In the genomic region with DNA sequence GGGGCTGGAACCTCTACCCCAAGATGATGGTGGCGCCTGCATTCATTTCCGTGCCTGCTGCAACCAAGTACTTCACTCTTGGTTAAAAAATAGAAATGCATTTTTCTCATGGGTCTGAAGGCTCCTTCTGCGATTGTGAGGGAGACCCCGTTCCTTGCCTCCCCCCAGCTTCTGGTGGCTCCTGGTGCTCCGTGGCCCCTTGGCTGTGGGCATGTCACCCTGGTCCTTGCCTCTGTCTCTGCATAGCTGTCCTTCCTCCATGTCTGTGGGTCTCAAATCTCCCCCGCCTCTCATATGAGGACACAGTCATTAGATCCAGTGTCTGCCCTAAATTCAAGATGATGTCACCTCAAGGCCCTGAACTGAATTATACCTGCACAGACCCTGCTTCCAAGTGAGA, we compare ENCODE assay signal across 21 cellular contexts.
A peak's percentile ranks its signal among the peaks of the same experiment; 100 is the strongest.
DNase-seq lines count a peak whose midpoint lies in the region; FAIRE-seq and TF ChIP-seq lines count a peak whose summit lies in the region.
"Had no signal": no experiment of that assay in that cellular context is flagged by ENCODE, and none has a peak within 500 bp of the region (broad histone marks: within the 10 kb centered on the region; RNA-seq: fewer than 3 reads in every experiment).

No MANE protein-coding gene starts in this region.

- H2BK15ac ChIP-seq in H1 (ENCODE audit: low read length): no peak overlapping the region

- no peaks in the 10 kb centered on the region for H3K9me3 Mint-ChIP-seq in activated CD4-positive, alpha-beta T cell treated with anti-CD3 and anti-CD28 coated beads, Interleukin-2, amount 10 ng/mL, durations not matched to agents 7 days and 5 days

- no peaks in the 10 kb centered on the region for H3K23me2 ChIP-seq in H1 (ENCODE audit: low read depth, low read length)

- H3K4ac ChIP-seq in H1 (replicated peaks; ENCODE audit: insufficient read length, low read depth, low read length): no peak overlapping the region

- H2BK120ac ChIP-seq in H1 (replicated peaks; ENCODE audit: low read depth, low read length): no peak overlapping the region

- CTCF ChIA-PET in activated CD4-positive, alpha-beta T cell treated with anti-CD3 and anti-CD28 coated beads, Interleukin-2, amount 10 ng/mL, durations not matched to agents 7 days and 5 days (lab: Charles Lee): no interaction called here
- CTCF ChIA-PET in H1 (lab: Charles Lee; ENCODE audit: partially characterized antibody): no interaction called here

- peak; percentile 3 for DNase-seq in activated CD4-positive, alpha-beta T cell treated with anti-CD3 and anti-CD28 coated beads, Interleukin-2, amount 10 ng/mL, durations not matched to agents 7 days and 5 days
- DNase-seq in activated CD4-positive, alpha-beta T cell treated with anti-CD3 and anti-CD28 coated beads for 1 hour: no peak
- DNase-seq in H1 (ENCODE audit: low read depth in 1 of 2, low spot score in 2 of 2): no peak
- DNase-seq in mesenteric fat pad (ENCODE audit: low spot score): peak; percentile 53
- no peak for DNase-seq in NCI-H526 (lab: John Stamatoyannopoulos, UW)
- DNase-seq in NCI-H1105 treated with DMSO at 0.1 percent for 48 hours (lab: John Stamatoyannopoulos, UW): no peak
- DNase-seq: Caco-2; CD4-positive, CD25-positive, alpha-beta regulatory T cell; CD8-positive, alpha-beta T cell; DMS153; DND-41; GOT3; H7; HCEC 1CT had no signal

- TF ChIP-seq CTCF in H1 (IDR thresholded peaks at IDR 0.05; ENCODE audit: control extremely low read depth in 1 of 3, insufficient read depth in 1 of 3, low read depth in 1 of 3, low read length in 3 of 3): no peak

- WGBS in H1 (ENCODE audit: extremely low coverage in 1 of 2, insufficient coverage in 1 of 2, insufficient read length in 1 of 2, insufficient replicate concordance in 2 of 2, low coverage in 1 of 2, low lambda C conversion rate in 2 of 2, missing lambda C conversion rate in 1 of 2), 2 experiments: 88% methylated on average over 5 of the region's 6 CpGs; no CpG with 5 or more reads in 1 of the 2 experiments

- no peak overlapping the region for H2AFZ ChIP-seq in H1 (ENCODE audit: low read length)

- H3K4me2 ChIP-seq in H1 (ENCODE audit: insufficient read depth in 1 of 2, low read depth in 2 of 2, low read length in 2 of 2): no peak overlapping the region
- H3K4me2 ChIP-seq: BLaER1 had no signal

- H3K27ac ChIP-seq in H1 (ENCODE audit: low read depth, low read length): no peak overlapping the region
- H3K27ac ChIP-seq: 22Rv1, BLaER1, C4-2B had no signal

- peaks cover 0 to 4% (median 0%) of the 10 kb centered on the region in 4 experiments; a peak in 1 of 7 replicates for H3K4me1 ChIP-seq in H1 (replicated peaks in 1 of 4; ENCODE audit: control insufficient read depth in 3 of 4, insufficient read depth in 4 of 4, low read length in 3 of 4)
- H3K4me1 ChIP-seq: Caco-2 had no signal

- H3K9ac ChIP-seq in H1 (replicated peaks in 1 of 4; ENCODE audit: extremely low read depth in 1 of 4, low read depth in 3 of 4, low read length in 3 of 4): no peak overlapping the region
- H3K9ac ChIP-seq: BLaER1 had no signal

- H3K79me2 ChIP-seq in H1 (ENCODE audit: control insufficient read depth in 1 of 2, insufficient read depth in 2 of 2, low read length in 2 of 2): no peaks in the 10 kb centered on the region

- no peak overlapping the region for H4K91ac ChIP-seq in H1 (replicated peaks; ENCODE audit: insufficient read length, low read length)

- H2BK5ac ChIP-seq in H1 (ENCODE audit: low read depth, low read length): no peak overlapping the region

- H4K20me1 ChIP-seq in H1 (replicated peaks in 1 of 2; ENCODE audit: control insufficient read depth in 1 of 2, insufficient read depth in 2 of 2, low read length in 2 of 2): no peaks in the 10 kb centered on the region

- no peak overlapping the region for H2BK12ac ChIP-seq in H1 (ENCODE audit: low read depth, low read length)

- no peaks in the 10 kb centered on the region for H3K27me3 ChIP-seq in H1 (replicated peaks in 1 of 4; ENCODE audit: control insufficient read depth in 3 of 4, extremely low read depth in 1 of 4, insufficient read depth in 3 of 4, low read length in 3 of 4)

- POLR2A ChIA-PET in activated CD4-positive, alpha-beta T cell treated with anti-CD3 and anti-CD28 coated beads, Interleukin-2, amount 10 ng/mL, durations not matched to agents 7 days and 5 days (lab: Charles Lee): no interaction called here
- POLR2A ChIA-PET in H1 (lab: Charles Lee; ENCODE audit: partially characterized antibody): no interaction called here

- no peak overlapping the region for H3K56ac ChIP-seq in H1 (replicated peaks; ENCODE audit: insufficient read length, low read depth, low read length)

- H2AK5ac ChIP-seq in H1 (ENCODE audit: low read depth, low read length): no peak overlapping the region

- FAIRE-seq in H1 (lab: Jason Lieb, UNC): no peak
- FAIRE-seq: A204.1, G401.6, GM12892 had no signal

- H3K27me3 Mint-ChIP-seq in activated CD4-positive, alpha-beta T cell treated with anti-CD3 and anti-CD28 coated beads, Interleukin-2, amount 10 ng/mL, durations not matched to agents 7 days and 5 days: no peaks in the 10 kb centered on the region
- H3K27me3 Mint-ChIP-seq: B cell; CD4-positive, CD25-positive, alpha-beta regulatory T cell had no signal

- no peaks in the 10 kb centered on the region for H3K36me3 Mint-ChIP-seq in activated CD4-positive, alpha-beta T cell treated with anti-CD3 and anti-CD28 coated beads, Interleukin-2, amount 10 ng/mL, durations not matched to agents 7 days and 5 days (ENCODE audit: low read depth)
- H3K36me3 Mint-ChIP-seq: CD4-positive, CD25-positive, alpha-beta regulatory T cell; CD8-positive, alpha-beta T cell had no signal

- H3K4me1 Mint-ChIP-seq in activated CD4-positive, alpha-beta T cell treated with anti-CD3 and anti-CD28 coated beads, Interleukin-2, amount 10 ng/mL, durations not matched to agents 7 days and 5 days: no peaks in the 10 kb centered on the region
- H3K4me1 Mint-ChIP-seq: B cell; CD4-positive, CD25-positive, alpha-beta regulatory T cell had no signal

- no peaks in the 10 kb centered on the region for H3K36me3 ChIP-seq in H1 (ENCODE audit: control insufficient read depth in 2 of 4, insufficient read depth in 4 of 4, low read length in 3 of 4)
- H3K36me3 ChIP-seq: BLaER1 had no signal

- H3K9me3 ChIP-seq in H1 (ENCODE audit: insufficient read depth in 2 of 2, low read depth in 1 of 2, low read length in 1 of 2): peaks cover 0 to 4% of the 10 kb centered on the region in 2 experiments; a peak in 2 of 4 replicates
- H3K9me3 ChIP-seq: Caco-2 had no signal

- H3K79me1 ChIP-seq in H1 (ENCODE audit: low read depth, low read length): no peaks in the 10 kb centered on the region

- H4K5ac ChIP-seq in H1 (ENCODE audit: insufficient read length, low read depth, low read length): no peak overlapping the region

- H2BK20ac ChIP-seq in H1 (ENCODE audit: low read length): no peak overlapping the region

- H3K23ac ChIP-seq in H1 (ENCODE audit: insufficient read length): no peak overlapping the region

- no peak for TF ChIP-seq POLR2A in H1 (IDR thresholded peaks at IDR 0.05; ENCODE audit: control extremely low read depth in 1 of 2, low read depth in 2 of 2, low read length in 2 of 2)

- no peak for TF ChIP-seq RAD21 in H1 (IDR thresholded peaks at IDR 0.05 in 1 of 2, conservative IDR thresholded peaks at IDR 0.05 in 1 of 2; ENCODE audit: low read depth in 2 of 2, low read length in 2 of 2)

- H4K8ac ChIP-seq in H1 (ENCODE audit: extremely low read depth, insufficient read depth, low read length): peak overlapping the region; percentile 53; the same call in 1 of the 2 replicates

- H3K14ac ChIP-seq in H1 (ENCODE audit: insufficient read length): no peak overlapping the region

- no peak overlapping the region for H3K27ac Mint-ChIP-seq in activated CD4-positive, alpha-beta T cell treated with anti-CD3 and anti-CD28 coated beads, Interleukin-2, amount 10 ng/mL, durations not matched to agents 7 days and 5 days
- H3K27ac Mint-ChIP-seq: B cell; CD4-positive, CD25-positive, alpha-beta regulatory T cell; CD8-positive, alpha-beta T cell had no signal

- no peak for TF ChIP-seq EP300 in H1 (IDR thresholded peaks at IDR 0.05; ENCODE audit: borderline replicate concordance in 1 of 2, low read depth in 2 of 2, low read length in 2 of 2)

- no peak overlapping the region for H3K4me3 Mint-ChIP-seq in activated CD4-positive, alpha-beta T cell treated with anti-CD3 and anti-CD28 coated beads, Interleukin-2, amount 10 ng/mL, durations not matched to agents 7 days and 5 days
- H3K4me3 Mint-ChIP-seq: B cell; CD4-positive, CD25-positive, alpha-beta regulatory T cell; CD8-positive, alpha-beta T cell had no signal

- H3K4me3 ChIP-seq in H1 (ENCODE audit: extremely low read depth in 1 of 4, insufficient read depth in 2 of 4, low read depth in 3 of 4, low read length in 4 of 4): no peak overlapping the region
- H3K4me3 ChIP-seq: BLaER1 had no signal

- no peak overlapping the region for H3K18ac ChIP-seq in H1 (ENCODE audit: extremely low read depth, low read length)

TF ChIP-seq in H1, 55 proteins besides CTCF, POLR2A, EP300 and RAD21:
- no peak for TF ChIP-seq CBX8 (IDR thresholded peaks at IDR 0.05; ENCODE audit: borderline replicate concordance, low read depth, low read length)
- no peak for TF ChIP-seq RNF2 (IDR thresholded peaks at IDR 0.05; ENCODE audit: borderline replicate concordance, low read depth, low read length, missing control alignments, poor library complexity, severe bottlenecking)
- TF ChIP-seq, protein P1, sequence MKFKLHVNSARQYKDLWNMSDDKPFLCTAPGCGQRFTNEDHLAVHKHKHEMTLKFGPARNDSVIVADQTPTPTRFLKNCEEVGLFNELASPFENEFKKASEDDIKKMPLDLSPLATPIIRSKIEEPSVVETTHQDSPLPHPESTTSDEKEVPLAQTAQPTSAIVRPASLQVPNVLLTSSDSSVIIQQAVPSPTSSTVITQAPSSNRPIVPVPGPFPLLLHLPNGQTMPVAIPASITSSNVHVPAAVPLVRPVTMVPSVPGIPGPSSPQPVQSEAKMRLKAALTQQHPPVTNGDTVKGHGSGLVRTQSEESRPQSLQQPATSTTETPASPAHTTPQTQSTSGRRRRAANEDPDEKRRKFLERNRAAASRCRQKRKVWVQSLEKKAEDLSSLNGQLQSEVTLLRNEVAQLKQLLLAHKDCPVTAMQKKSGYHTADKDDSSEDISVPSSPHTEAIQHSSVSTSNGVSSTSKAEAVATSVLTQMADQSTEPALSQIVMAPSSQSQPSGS (IDR thresholded peaks at IDR 0.05; ENCODE audit: low read length): no peak
- TF ChIP-seq TEAD4 (IDR thresholded peaks at IDR 0.05; ENCODE audit: low read depth, low read length): no peak
- TF ChIP-seq HDAC2 (IDR thresholded peaks at IDR 0.05; ENCODE audit: borderline replicate concordance in 1 of 2, low read depth in 2 of 2, low read length in 2 of 2): no peak

Comparison
In these comparisons a context has a peak if more than half of its experiments do, and no peak if none do; other contexts are left out.
1. DNase-seq: peak in activated CD4-positive, alpha-beta T cell treated with anti-CD3 and anti-CD28 coated beads, Interleukin-2, amount 10 ng/mL, durations not matched to agents 7 days and 5 days (single experiment) and mesenteric fat pad (single experiment); none in activated CD4-positive, alpha-beta T cell treated with anti-CD3 and anti-CD28 coated beads for 1 hour (single experiment), H1 (0 of 2), NCI-H526 (0 of 2) and NCI-H1105 treated with DMSO at 0.1 percent for 48 hours (single experiment).